In genomic region chr15:52139599-52140462, GRCh38 we compare ENCODE assay signal across 8 cellular contexts. TPM values are rescaled to one million over a fixed set of nuclear protein-coding genes. Genes with fewer than 3 reads are reported as not detected.
A peak's percentile ranks its signal among the peaks of the same experiment; 100 is the strongest.
DNase-seq lines count a peak whose midpoint lies in the region; ATAC-seq and TF ChIP-seq lines count a peak whose summit lies in the region.

No MANE protein-coding gene starts in this region.

- H3K36me3 ChIP-seq in skeletal muscle satellite cell (ENCODE audit: insufficient read depth, low read length) = peaks cover 7% of the 10 kb centered on the region

- peak; percentile 95 for TF ChIP-seq CTCF in 22Rv1 (IDR thresholded peaks at IDR 0.05)
- TF ChIP-seq CTCF in GM12872 (IDR thresholded peaks at IDR 0.05; ENCODE audit: insufficient read depth, low read depth, low read length) = peak; percentile 89

- no peak for ATAC-seq in GM21737 (IDR thresholded peaks at IDR 0.05; ENCODE audit: unreplicated experiment)

- no peaks in the 10 kb centered on the region for H3K9me3 ChIP-seq in skeletal muscle satellite cell (replicated peaks; ENCODE audit: low read length)

- H3K4me2 ChIP-seq in skeletal muscle satellite cell (ENCODE audit: low read length) = peak overlapping the region; percentile 33

- peak overlapping the region; percentile 70 for H3K9ac ChIP-seq in skeletal muscle satellite cell (ENCODE audit: low read depth, low read length)

- DNase-seq in KG1 (lab: John Stamatoyannopoulos, UW) (peak; percentile 65), T-helper 2 cell (peak; percentile 25 to 75 (median 48)), hepatic stellate cell (ENCODE audit: low spot score) (peak; percentile 69)

- H3K4me3 ChIP-seq in skeletal muscle satellite cell (ENCODE audit: low read length) = no peak overlapping the region

- peaks cover 42% of the 10 kb centered on the region for H3K4me1 ChIP-seq in skeletal muscle satellite cell (ENCODE audit: control insufficient read depth, insufficient read depth, low read length)

- H3K27ac ChIP-seq in 22Rv1 (no peak overlapping the region), angular gyrus (ENCODE audit: low read depth, low read length) (peak overlapping the region; percentile 41)

- no peaks in the 10 kb centered on the region for H3K27me3 ChIP-seq in skeletal muscle satellite cell (ENCODE audit: control insufficient read depth, insufficient read depth, low read length)

RNA-seq across cellular contexts. Expression of gene BCL2L10, which starts 27.3 kb away (rescaled TPM):
- total RNA-seq in skeletal muscle satellite cell (2012; rRNA removed) = not detected in 2 replicates

RNA-seq across cellular contexts. Expression of gene GNB5, which starts 51.4 kb away (rescaled TPM):
- 21.8 and 23.8 TPM in 2 replicates for total RNA-seq in skeletal muscle satellite cell (2012; rRNA removed)
